In the genomic region with DNA sequence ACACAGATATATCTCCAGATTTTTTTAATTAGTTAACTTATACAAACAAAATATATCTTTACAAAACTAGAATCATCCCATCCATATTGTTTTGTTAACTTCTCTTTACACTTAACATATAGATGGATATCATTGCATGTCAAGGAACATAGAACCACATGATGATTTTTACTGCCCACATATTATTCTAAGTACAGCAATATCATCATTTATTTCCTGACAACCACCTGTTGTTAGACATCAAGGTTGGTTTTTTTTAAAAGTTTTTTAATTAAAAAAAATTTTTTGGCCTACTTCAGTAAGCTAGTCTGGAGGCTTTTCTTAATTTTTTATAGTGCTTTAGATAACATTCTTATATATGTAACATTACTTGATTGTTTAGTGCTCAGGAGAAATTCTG, we compare ENCODE assay signal across 25 cellular contexts.
"Had no signal": no experiment of that assay in that cellular context is flagged by ENCODE, and none has a peak within 500 bp of the region (broad histone marks: within the 10 kb centered on the region; RNA-seq: fewer than 3 reads in every experiment).

No MANE protein-coding gene starts in this region.

- H3K4me3 ChIP-seq: stomach, suprapubic skin, testis, thoracic aorta, thyroid gland, tibial artery, tibial nerve, transverse colon, upper lobe of left lung, upper lobe of right lung, uterus, vagina had no signal

- H3K9me3 ChIP-seq: stomach, testis, thoracic aorta, thyroid gland, transverse colon, upper lobe of right lung, uterus, vagina had no signal

- H3K27ac ChIP-seq: stomach, suprapubic skin, testis, thoracic aorta, thyroid gland, tibial artery, tibial nerve, transverse colon, upper lobe of left lung, upper lobe of right lung, uterus, vagina had no signal

- H3K4me1 ChIP-seq: stomach, suprapubic skin, testis, thyroid gland, tibial artery, tibial nerve, transverse colon, upper lobe of left lung, upper lobe of right lung, uterus, vagina had no signal

- H3K36me3 ChIP-seq: stomach, suprapubic skin, thoracic aorta, thyroid gland, tibial artery, tibial nerve, transverse colon, upper lobe of left lung, upper lobe of right lung, uterus, vagina had no signal

- DNase-seq: stimulated activated CD4-positive, alpha-beta T cell treated with anti-CD3 and anti-CD28 coated beads, Interleukin-2, amount 100 ng/mL, for 48 hours; stimulated activated CD4-positive, alpha-beta T cell treated with anti-CD3 and anti-CD28 coated beads, Interleukin-4, amount 100 ng/mL, for 1 hour; stimulated activated CD4-positive, alpha-beta T cell treated with anti-CD3 and anti-CD28 coated beads, Interleukin-4, amount 100 ng/mL, for 24 hours; stimulated activated CD4-positive, alpha-beta T cell treated with anti-CD3 and anti-CD28 coated beads, Interleukin-4, amount 100 ng/mL, for 4 hours; stimulated activated CD8-positive, alpha-beta memory T cell treated with anti-CD3 and anti-CD28 coated beads, Interleukin-4, amount 100 ng/mL, for 48 hours; stimulated activated naive B cell treated with anti-CD40 and anti-IgM and Interleukin-4, amounts not matched to agents 10 μg/mL and 1 μg/mL and 100 μg/mL, for 72 hours; stimulated activated naive CD4-positive, alpha-beta T cell; stimulated activated naive CD4-positive, alpha-beta T cell treated with Interleukin-2 at 50 U/mL for 16 hours; stimulated activated naive CD8-positive, alpha-beta T cell treated with anti-CD3 and anti-CD28 coated beads, Interleukin-15, amount 100 ng/mL, for 72 hours; stimulated activated naive CD8-positive, alpha-beta T cell treated with anti-CD3 and anti-CD28 coated beads, Interleukin-15, Interleukin-2, amounts not matched to agents 100 U/mL and 50 U/mL, for 24 hours; stomach; substantia nigra; testis; thyroid gland; tibial artery; transverse colon; trophoblast cell; upper lobe of left lung; upper lobe of right lung; uterus had no signal

- FAIRE-seq: urothelium cell line had no signal
